1 cellular context compared by ENCODE assay signal in the genomic region with DNA sequence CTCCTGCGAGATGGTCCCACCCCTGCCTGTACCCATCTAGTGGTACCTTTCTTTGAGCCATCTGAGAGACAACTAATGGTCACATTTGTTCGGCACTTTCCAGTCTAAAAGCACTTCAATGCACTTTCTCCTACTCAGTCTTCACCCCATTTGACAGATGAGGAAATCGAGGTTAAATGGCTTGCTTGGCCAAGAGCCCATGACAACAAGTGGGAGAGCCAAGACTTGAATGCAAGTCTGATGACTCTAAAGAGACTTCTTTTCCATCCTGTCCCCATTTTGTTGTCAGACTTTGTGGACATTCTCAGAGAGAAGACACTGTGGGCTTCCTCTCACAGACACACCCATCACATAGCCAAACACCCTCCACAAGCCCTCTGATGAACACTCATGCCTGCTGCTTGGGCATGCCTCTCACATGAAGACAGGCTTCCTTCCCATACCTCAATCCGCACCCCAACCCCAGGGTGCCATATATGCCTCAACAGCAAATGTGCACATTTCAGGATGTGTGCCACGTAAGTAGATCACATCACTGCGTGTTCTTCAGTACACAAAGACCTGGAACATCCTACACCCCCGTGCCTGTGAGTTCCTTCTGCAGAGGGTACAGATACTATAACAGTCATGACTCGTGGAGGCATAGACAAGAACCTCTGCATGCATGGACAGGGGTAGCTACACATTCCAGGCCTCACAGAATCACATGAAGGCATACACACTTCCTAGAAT.
TF ChIP-seq lines count a peak whose summit lies in the region.

No MANE protein-coding gene starts in this region.

TF ChIP-seq in HepG2, 621 proteins besides CTCF, POLR2A, EP300 and RAD21 (continued from another document):
- TF ChIP-seq, protein P1, sequence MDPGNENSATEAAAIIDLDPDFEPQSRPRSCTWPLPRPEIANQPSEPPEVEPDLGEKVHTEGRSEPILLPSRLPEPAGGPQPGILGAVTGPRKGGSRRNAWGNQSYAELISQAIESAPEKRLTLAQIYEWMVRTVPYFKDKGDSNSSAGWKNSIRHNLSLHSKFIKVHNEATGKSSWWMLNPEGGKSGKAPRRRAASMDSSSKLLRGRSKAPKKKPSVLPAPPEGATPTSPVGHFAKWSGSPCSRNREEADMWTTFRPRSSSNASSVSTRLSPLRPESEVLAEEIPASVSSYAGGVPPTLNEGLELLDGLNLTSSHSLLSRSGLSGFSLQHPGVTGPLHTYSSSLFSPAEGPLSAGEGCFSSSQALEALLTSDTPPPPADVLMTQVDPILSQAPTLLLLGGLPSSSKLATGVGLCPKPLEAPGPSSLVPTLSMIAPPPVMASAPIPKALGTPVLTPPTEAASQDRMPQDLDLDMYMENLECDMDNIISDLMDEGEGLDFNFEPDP (CRISPR knock-in tag; conservative IDR thresholded peaks at IDR 0.05): 0 out of 2 replicates have a peak, but pooled peaks have one; percentile 86
- no peak for TF ChIP-seq KLF11 (CRISPR knock-in tag; IDR thresholded peaks at IDR 0.05)
- 0 out of 2 replicates have a peak, but pooled peaks have one; percentile 47 for TF ChIP-seq ZC3H13 (CRISPR knock-in tag; IDR thresholded peaks at IDR 0.05)
- TF ChIP-seq ZMYM3 (CRISPR knock-in tag; IDR thresholded peaks at IDR 0.05): peak; percentile 54; the same call in 1 of the 2 replicates
- TF ChIP-seq ZSCAN31 (CRISPR knock-in tag; IDR thresholded peaks at IDR 0.05; ENCODE audit: low read depth): no peak
- no peak for TF ChIP-seq ARHGAP35 (CRISPR knock-in tag; IDR thresholded peaks at IDR 0.05; ENCODE audit: borderline replicate concordance)
- no peak for TF ChIP-seq ZNF12 (CRISPR knock-in tag; IDR thresholded peaks at IDR 0.05)
- TF ChIP-seq, protein P2, sequence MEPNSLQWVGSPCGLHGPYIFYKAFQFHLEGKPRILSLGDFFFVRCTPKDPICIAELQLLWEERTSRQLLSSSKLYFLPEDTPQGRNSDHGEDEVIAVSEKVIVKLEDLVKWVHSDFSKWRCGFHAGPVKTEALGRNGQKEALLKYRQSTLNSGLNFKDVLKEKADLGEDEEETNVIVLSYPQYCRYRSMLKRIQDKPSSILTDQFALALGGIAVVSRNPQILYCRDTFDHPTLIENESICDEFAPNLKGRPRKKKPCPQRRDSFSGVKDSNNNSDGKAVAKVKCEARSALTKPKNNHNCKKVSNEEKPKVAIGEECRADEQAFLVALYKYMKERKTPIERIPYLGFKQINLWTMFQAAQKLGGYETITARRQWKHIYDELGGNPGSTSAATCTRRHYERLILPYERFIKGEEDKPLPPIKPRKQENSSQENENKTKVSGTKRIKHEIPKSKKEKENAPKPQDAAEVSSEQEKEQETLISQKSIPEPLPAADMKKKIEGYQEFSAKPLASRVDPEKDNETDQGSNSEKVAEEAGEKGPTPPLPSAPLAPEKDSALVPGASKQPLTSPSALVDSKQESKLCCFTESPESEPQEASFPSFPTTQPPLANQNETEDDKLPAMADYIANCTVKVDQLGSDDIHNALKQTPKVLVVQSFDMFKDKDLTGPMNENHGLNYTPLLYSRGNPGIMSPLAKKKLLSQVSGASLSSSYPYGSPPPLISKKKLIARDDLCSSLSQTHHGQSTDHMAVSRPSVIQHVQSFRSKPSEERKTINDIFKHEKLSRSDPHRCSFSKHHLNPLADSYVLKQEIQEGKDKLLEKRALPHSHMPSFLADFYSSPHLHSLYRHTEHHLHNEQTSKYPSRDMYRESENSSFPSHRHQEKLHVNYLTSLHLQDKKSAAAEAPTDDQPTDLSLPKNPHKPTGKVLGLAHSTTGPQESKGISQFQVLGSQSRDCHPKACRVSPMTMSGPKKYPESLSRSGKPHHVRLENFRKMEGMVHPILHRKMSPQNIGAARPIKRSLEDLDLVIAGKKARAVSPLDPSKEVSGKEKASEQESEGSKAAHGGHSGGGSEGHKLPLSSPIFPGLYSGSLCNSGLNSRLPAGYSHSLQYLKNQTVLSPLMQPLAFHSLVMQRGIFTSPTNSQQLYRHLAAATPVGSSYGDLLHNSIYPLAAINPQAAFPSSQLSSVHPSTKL (CRISPR knock-in tag; IDR thresholded peaks at IDR 0.05): no peak
- TF ChIP-seq ZNF607 (CRISPR knock-in tag; IDR thresholded peaks at IDR 0.05; ENCODE audit: borderline replicate concordance): no peak
- TF ChIP-seq ZMYM2 (CRISPR knock-in tag; IDR thresholded peaks at IDR 0.05): no peak
- TF ChIP-seq NFIC (IDR thresholded peaks at IDR 0.05; ENCODE audit: low read length): no peak
- TF ChIP-seq, protein P3, sequence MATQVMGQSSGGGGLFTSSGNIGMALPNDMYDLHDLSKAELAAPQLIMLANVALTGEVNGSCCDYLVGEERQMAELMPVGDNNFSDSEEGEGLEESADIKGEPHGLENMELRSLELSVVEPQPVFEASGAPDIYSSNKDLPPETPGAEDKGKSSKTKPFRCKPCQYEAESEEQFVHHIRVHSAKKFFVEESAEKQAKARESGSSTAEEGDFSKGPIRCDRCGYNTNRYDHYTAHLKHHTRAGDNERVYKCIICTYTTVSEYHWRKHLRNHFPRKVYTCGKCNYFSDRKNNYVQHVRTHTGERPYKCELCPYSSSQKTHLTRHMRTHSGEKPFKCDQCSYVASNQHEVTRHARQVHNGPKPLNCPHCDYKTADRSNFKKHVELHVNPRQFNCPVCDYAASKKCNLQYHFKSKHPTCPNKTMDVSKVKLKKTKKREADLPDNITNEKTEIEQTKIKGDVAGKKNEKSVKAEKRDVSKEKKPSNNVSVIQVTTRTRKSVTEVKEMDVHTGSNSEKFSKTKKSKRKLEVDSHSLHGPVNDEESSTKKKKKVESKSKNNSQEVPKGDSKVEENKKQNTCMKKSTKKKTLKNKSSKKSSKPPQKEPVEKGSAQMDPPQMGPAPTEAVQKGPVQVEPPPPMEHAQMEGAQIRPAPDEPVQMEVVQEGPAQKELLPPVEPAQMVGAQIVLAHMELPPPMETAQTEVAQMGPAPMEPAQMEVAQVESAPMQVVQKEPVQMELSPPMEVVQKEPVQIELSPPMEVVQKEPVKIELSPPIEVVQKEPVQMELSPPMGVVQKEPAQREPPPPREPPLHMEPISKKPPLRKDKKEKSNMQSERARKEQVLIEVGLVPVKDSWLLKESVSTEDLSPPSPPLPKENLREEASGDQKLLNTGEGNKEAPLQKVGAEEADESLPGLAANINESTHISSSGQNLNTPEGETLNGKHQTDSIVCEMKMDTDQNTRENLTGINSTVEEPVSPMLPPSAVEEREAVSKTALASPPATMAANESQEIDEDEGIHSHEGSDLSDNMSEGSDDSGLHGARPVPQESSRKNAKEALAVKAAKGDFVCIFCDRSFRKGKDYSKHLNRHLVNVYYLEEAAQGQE (IDR thresholded peaks at IDR 0.05; ENCODE audit: borderline replicate concordance in 1 of 2, low read depth in 1 of 2, low read length in 2 of 2): no peak
- TF ChIP-seq, protein P4, sequence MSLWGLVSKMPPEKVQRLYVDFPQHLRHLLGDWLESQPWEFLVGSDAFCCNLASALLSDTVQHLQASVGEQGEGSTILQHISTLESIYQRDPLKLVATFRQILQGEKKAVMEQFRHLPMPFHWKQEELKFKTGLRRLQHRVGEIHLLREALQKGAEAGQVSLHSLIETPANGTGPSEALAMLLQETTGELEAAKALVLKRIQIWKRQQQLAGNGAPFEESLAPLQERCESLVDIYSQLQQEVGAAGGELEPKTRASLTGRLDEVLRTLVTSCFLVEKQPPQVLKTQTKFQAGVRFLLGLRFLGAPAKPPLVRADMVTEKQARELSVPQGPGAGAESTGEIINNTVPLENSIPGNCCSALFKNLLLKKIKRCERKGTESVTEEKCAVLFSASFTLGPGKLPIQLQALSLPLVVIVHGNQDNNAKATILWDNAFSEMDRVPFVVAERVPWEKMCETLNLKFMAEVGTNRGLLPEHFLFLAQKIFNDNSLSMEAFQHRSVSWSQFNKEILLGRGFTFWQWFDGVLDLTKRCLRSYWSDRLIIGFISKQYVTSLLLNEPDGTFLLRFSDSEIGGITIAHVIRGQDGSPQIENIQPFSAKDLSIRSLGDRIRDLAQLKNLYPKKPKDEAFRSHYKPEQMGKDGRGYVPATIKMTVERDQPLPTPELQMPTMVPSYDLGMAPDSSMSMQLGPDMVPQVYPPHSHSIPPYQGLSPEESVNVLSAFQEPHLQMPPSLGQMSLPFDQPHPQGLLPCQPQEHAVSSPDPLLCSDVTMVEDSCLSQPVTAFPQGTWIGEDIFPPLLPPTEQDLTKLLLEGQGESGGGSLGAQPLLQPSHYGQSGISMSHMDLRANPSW (CRISPR knock-in tag; IDR thresholded peaks at IDR 0.05; ENCODE audit: borderline replicate concordance): no peak
- TF ChIP-seq ZNF614 (CRISPR knock-in tag; IDR thresholded peaks at IDR 0.05; ENCODE audit: borderline replicate concordance): no peak
